25 cellular contexts compared by ENCODE assay signal in the genomic region with DNA sequence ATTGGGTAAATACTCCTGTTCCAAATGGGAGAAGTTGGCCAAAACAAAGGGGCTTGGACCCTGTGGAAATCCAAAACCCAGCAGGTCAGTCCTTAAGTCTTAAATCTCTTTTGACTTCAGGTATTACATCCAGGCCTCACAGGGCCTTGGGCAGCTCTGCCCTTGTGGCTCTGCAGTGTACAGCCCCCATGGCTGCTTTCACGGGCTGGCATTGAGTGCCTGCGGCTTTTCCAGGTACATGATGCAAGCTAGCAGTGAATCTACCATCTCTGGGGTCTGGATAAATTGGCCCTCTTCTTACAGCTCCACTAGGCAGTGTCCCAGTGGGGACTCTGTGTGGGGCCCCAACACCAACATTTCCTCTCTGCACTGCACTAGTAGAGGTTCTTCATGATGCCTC.
A peak's percentile ranks its signal among the peaks of the same experiment; 100 is the strongest.
DNase-seq lines count a peak whose midpoint lies in the region; ATAC-seq lines count a peak whose summit lies in the region.
"Had no signal": no experiment of that assay in that cellular context is flagged by ENCODE, and none has a peak within 500 bp of the region (broad histone marks: within the 10 kb centered on the region; RNA-seq: fewer than 3 reads in every experiment).

No MANE protein-coding gene starts in this region.

- no peak for DNase-seq in stimulated activated effector memory CD8-positive, alpha-beta T cell treated with anti-CD3 and anti-CD28 coated beads, Interleukin-12 subunit alpha, Interleukin-12 subunit beta, amount 100 ng/mL, for 72 hours (ENCODE audit: low spot score in 2 of 2)
- no peak for DNase-seq in DMS114 treated with DMSO at 0.1 percent for 48 hours (lab: John Stamatoyannopoulos, UW; ENCODE audit: unreplicated experiment)
- DNase-seq: 8988T; ACHN; AML-193; BE2C; C1 segment of cervical spinal cord; Caco-2; Calu3; CD4-positive, alpha-beta T cell; CD4-positive, CD25-positive, alpha-beta regulatory T cell; CD8-positive, alpha-beta memory T cell; CD8-positive, alpha-beta T cell; COR-L47; DMS 273 treated with DMSO at 0.1 percent for 48 hours; DMS153; DMS53; DMS79; DMS79 treated with DMSO at 0.1 percent for 48 hours; DND-41; EL had no signal

- H3K4me1 Mint-ChIP-seq in stimulated activated effector memory CD8-positive, alpha-beta T cell treated with anti-CD3 and anti-CD28 coated beads, Interleukin-12 subunit alpha, Interleukin-12 subunit beta, amount 100 ng/mL, for 72 hours: no peaks in the 10 kb centered on the region
- H3K4me1 Mint-ChIP-seq: B cell; CD14-positive monocyte; CD4-positive, alpha-beta memory T cell; CD4-positive, CD25-positive, alpha-beta regulatory T cell; CD8-positive, alpha-beta memory T cell had no signal

- ATAC-seq in stimulated activated effector memory CD8-positive, alpha-beta T cell treated with anti-CD3 and anti-CD28 coated beads, Interleukin-12 subunit alpha, Interleukin-12 subunit beta, amount 100 ng/mL, for 72 hours: peak; percentile 8
- ATAC-seq: A549; CD8-positive, alpha-beta T cell had no signal

- H3K4me3 Mint-ChIP-seq in stimulated activated effector memory CD8-positive, alpha-beta T cell treated with anti-CD3 and anti-CD28 coated beads, Interleukin-12 subunit alpha, Interleukin-12 subunit beta, amount 100 ng/mL, for 72 hours: no peak overlapping the region
- H3K4me3 Mint-ChIP-seq: B cell; CD14-positive monocyte; CD4-positive, alpha-beta memory T cell; CD4-positive, alpha-beta T cell; CD4-positive, CD25-positive, alpha-beta regulatory T cell; CD8-positive, alpha-beta memory T cell; CD8-positive, alpha-beta T cell had no signal

- H3K9me3 Mint-ChIP-seq in stimulated activated effector memory CD8-positive, alpha-beta T cell treated with anti-CD3 and anti-CD28 coated beads, Interleukin-12 subunit alpha, Interleukin-12 subunit beta, amount 100 ng/mL, for 72 hours: peaks cover 15% of the 10 kb centered on the region

- H3K36me3 Mint-ChIP-seq in stimulated activated effector memory CD8-positive, alpha-beta T cell treated with anti-CD3 and anti-CD28 coated beads, Interleukin-12 subunit alpha, Interleukin-12 subunit beta, amount 100 ng/mL, for 72 hours: no peaks in the 10 kb centered on the region
- H3K36me3 Mint-ChIP-seq: CD14-positive monocyte; CD4-positive, alpha-beta memory T cell; CD4-positive, CD25-positive, alpha-beta regulatory T cell; CD8-positive, alpha-beta memory T cell; CD8-positive, alpha-beta T cell had no signal

- no peak overlapping the region for H3K27ac Mint-ChIP-seq in stimulated activated effector memory CD8-positive, alpha-beta T cell treated with anti-CD3 and anti-CD28 coated beads, Interleukin-12 subunit alpha, Interleukin-12 subunit beta, amount 100 ng/mL, for 72 hours
- H3K27ac Mint-ChIP-seq: B cell; CD14-positive monocyte; CD4-positive, alpha-beta memory T cell; CD4-positive, alpha-beta T cell; CD4-positive, CD25-positive, alpha-beta regulatory T cell; CD8-positive, alpha-beta memory T cell; CD8-positive, alpha-beta T cell had no signal
